Comparison of ENCODE assay signal across 23 cellular contexts in the genomic region with DNA sequence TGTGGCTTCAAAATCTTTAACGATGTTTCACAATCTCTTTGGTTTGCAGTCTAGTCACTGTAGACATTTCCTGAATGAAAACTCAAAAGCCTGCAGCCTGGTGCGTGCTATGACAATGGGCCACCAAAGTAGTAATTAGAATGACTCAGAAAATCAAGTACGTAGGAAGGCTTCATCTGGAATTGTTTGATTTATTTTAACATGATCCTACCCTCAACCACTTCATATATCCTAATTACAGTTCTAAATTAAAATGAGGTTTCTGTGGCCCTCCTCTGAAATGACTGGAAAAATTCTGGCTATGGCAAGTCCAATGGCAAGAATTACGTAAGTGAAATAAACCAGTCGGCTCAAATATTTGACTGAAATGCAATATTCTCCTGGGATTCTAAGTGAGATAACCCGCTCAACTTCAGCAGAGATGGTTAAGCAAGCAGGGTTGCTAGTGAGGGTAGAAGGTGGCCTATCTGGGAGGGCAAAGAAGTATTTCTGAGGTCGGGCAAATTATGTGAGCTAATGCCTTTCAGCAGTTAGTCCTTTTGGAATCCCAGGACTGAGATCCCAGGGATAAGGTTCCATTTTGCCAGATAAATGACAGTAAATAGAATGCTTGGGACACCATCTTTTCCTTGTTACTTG.
DNase-seq lines count a peak whose midpoint lies in the region; ATAC-seq lines count a peak whose summit lies in the region.
"Had no signal": no experiment of that assay in that cellular context is flagged by ENCODE, and none has a peak within 500 bp of the region (broad histone marks: within the 10 kb centered on the region; RNA-seq: fewer than 3 reads in every experiment).

No MANE protein-coding gene starts in this region.

- ATAC-seq in Right ventricle myocardium superior (ENCODE audit: poor library complexity), result no peak
- ATAC-seq: foreskin keratinocyte; heart right ventricle; left lobe of liver; naive thymus-derived CD4-positive, alpha-beta T cell; Right ventricle myocardium inferior had no signal

- peak; percentile 75 for DNase-seq in Daoy (ENCODE audit: low read depth)
- peak; percentile 34 for DNase-seq in NCI-H774 (lab: John Stamatoyannopoulos, UW)
- peak; percentile 62 for DNase-seq in fibroblast of peridontal ligament (ENCODE audit: extremely low read depth)
- peak; percentile 43 for DNase-seq in stromal cell of bone marrow (ENCODE audit: low read depth)
- DNase-seq in NCI-H2227 (lab: John Stamatoyannopoulos, UW; ENCODE audit: unreplicated experiment), result no peak
- DNase-seq in Right ventricle myocardium superior, result no peak
- DNase-seq in HuH-7.5 (ENCODE audit: low spot score), result no peak
- DNase-seq: activated B cell treated with CpG ODN at 0.5 μM for 24 hours; BE2C; foreskin keratinocyte; heart right ventricle; naive thymus-derived CD4-positive, alpha-beta T cell; NCI-H1092; NCI-H2029; NCI-H82; occipital lobe; retina; stimulated activated CD4-positive, alpha-beta T cell treated with anti-CD3 and anti-CD28 coated beads, Interleukin-12 subunit alpha, Interleukin-12 subunit beta, amount 100 ng/mL, for 4 hours; stimulated activated CD4-positive, alpha-beta T cell treated with anti-CD3 and anti-CD28 coated beads, Interleukin-4, amount 100 ng/mL, for 4 hours; stimulated activated naive CD4-positive, alpha-beta T cell; T-helper 9 cell had no signal

- intact Hi-C loops in Right ventricle myocardium superior (cut with DNase I), result loop anchor here (10.0 kb wide), 1 partner anchor 75 kb away; no protein-coding TSS in a partner anchor

Comparison
In these comparisons a context has a peak if more than half of its experiments do, and no peak if none do; other contexts are left out.
1. DNase-seq: peak in Daoy (single experiment), NCI-H774 (single experiment), fibroblast of peridontal ligament (single experiment) and stromal cell of bone marrow (single experiment); none in NCI-H2227 (single experiment), Right ventricle myocardium superior (single experiment) and HuH-7.5 (single experiment).